In genomic region chr2:215941726-215942125, GRCh38 we compare ENCODE assay signal across 27 cellular contexts.
"Had no signal": no experiment of that assay in that cellular context is flagged by ENCODE, and none has a peak within 500 bp of the region (broad histone marks: within the 10 kb centered on the region; RNA-seq: fewer than 3 reads in every experiment).

No MANE protein-coding gene starts in this region.

- H2AFZ ChIP-seq: hepatocyte had no signal

- H3K27ac ChIP-seq: hepatocyte, left lung, lower lobe of right lung, pancreas, prostate gland, skin epidermis, stomach, suprapubic skin, thoracic aorta, tibial artery, upper lobe of right lung had no signal

- H3K4me2 ChIP-seq: hepatocyte had no signal

- H3K4me3 ChIP-seq: hepatocyte, left lung, lower lobe of right lung, pancreas, prostate gland, skin epidermis, stomach, suprapubic skin, thoracic aorta, tibial artery, upper lobe of right lung had no signal

- H3K36me3 ChIP-seq: pancreas, prostate gland, thoracic aorta, tibial artery had no signal

- H3K79me2 ChIP-seq: hepatocyte had no signal

- H3K27me3 ChIP-seq: hepatocyte, left lung, pancreas, stomach, suprapubic skin, tibial artery, upper lobe of right lung had no signal

- DNase-seq: islet precursor cell; kidney glomerular epithelial cell; left cardiac atrium; left lung; lower lobe of right lung; mammary epithelial cell; mesenchymal stem cell; naive thymus-derived CD8-positive, alpha-beta T cell; nucleus accumbens; pancreas; posterior cingulate gyrus; retina; right cardiac atrium; stimulated activated CD4-positive, alpha-beta T cell treated with anti-CD3 and anti-CD28 coated beads, Interleukin-12 subunit alpha, Interleukin-12 subunit beta, amount 100 ng/mL, for 4 hours; stimulated activated CD4-positive, alpha-beta T cell treated with anti-CD3 and anti-CD28 coated beads, Interleukin-15, amount 100 ng/mL, for 24 hours; stimulated activated CD4-positive, alpha-beta T cell treated with anti-CD3 and anti-CD28 coated beads, Interleukin-2, amount 100 ng/mL, for 24 hours; stimulated activated CD4-positive, alpha-beta T cell treated with anti-CD3 and anti-CD28 coated beads, Interleukin-4, amount 100 ng/mL, for 1 hour; stimulated activated naive B cell treated with anti-CD40 and anti-IgM and Interleukin-4, amounts not matched to agents 10 μg/mL and 1 μg/mL and 100 μg/mL, for 72 hours; stimulated activated naive CD8-positive, alpha-beta T cell treated with anti-CD3 and anti-CD28 coated beads, Interleukin-15, Interleukin-2, amounts not matched to agents 100 U/mL and 50 U/mL, for 24 hours; stomach; tibial artery; upper lobe of right lung had no signal

- H3K9me3 ChIP-seq: left lung, lower lobe of right lung, pancreas, prostate gland, stomach, suprapubic skin, thoracic aorta, tibial artery, upper lobe of right lung had no signal

- H3K4me1 ChIP-seq: left lung, lower lobe of right lung, pancreas, prostate gland, stomach, suprapubic skin, tibial artery, upper lobe of right lung had no signal
